ENCODE assay signal across 10 cellular contexts in genomic region chr6:4906293-4906941, GRCh38.
A peak's percentile ranks its signal among the peaks of the same experiment; 100 is the strongest.
DNase-seq lines count a peak whose midpoint lies in the region; ATAC-seq and TF ChIP-seq lines count a peak whose summit lies in the region.
"Had no signal": no experiment of that assay in that cellular context is flagged by ENCODE, and none has a peak within 500 bp of the region (broad histone marks: within the 10 kb centered on the region; RNA-seq: fewer than 3 reads in every experiment).

No MANE protein-coding gene starts in this region.

- DNase-seq in activated CD4-positive, alpha-beta T cell treated with anti-CD3 and anti-CD28 coated beads, Interleukin-2, amount 10 ng/mL, durations not matched to agents 24 days and 14 days = no peak
- no peak for DNase-seq in activated CD4-positive, alpha-beta T cell treated with anti-CD3 and anti-CD28 coated beads for 48 hours
- no peak for DNase-seq in colonic mucosa
- DNase-seq in stimulated activated naive B cell treated with anti-CD40 and anti-IgM and Interleukin-4, amounts not matched to agents 10 μg/mL and 1 μg/mL and 100 μg/mL, for 72 hours = no peak
- no peak for DNase-seq in NCI-H187 (lab: John Stamatoyannopoulos, UW)
- DNase-seq in SHP77 (lab: John Stamatoyannopoulos, UW) = no peak
- no peak for DNase-seq in NCI-H1417 treated with DMSO at 0.1 percent for 48 hours (lab: John Stamatoyannopoulos, UW)

- peak overlapping the region in 1 of 2 donors; percentile 71 for H3K9ac ChIP-seq in colonic mucosa (ENCODE audit: low read depth in 2 of 2, low read length in 2 of 2)

- H3K9me3 ChIP-seq in colonic mucosa = no peaks in the 10 kb centered on the region
- H3K9me3 ChIP-seq: A549, tibial nerve had no signal

- peak overlapping the region; percentile 69 for H3K27ac Mint-ChIP-seq in activated CD4-positive, alpha-beta T cell treated with anti-CD3 and anti-CD28 coated beads, Interleukin-2, amount 10 ng/mL, durations not matched to agents 24 days and 14 days
- peak overlapping the region; percentile 49 for H3K27ac Mint-ChIP-seq in stimulated activated naive B cell treated with anti-CD40 and anti-IgM and Interleukin-4, amounts not matched to agents 10 μg/mL and 1 μg/mL and 100 μg/mL, for 72 hours

- no peak overlapping the region for H3K4me3 ChIP-seq in colonic mucosa
- H3K4me3 ChIP-seq: A549, tibial nerve had no signal

- peak overlapping the region; percentile 54 for H3K27ac ChIP-seq in colonic mucosa
- H3K27ac ChIP-seq: tibial nerve had no signal

- no peaks in the 10 kb centered on the region for H3K36me3 ChIP-seq in colonic mucosa

- peaks cover 20% of the 10 kb centered on the region for H3K4me1 ChIP-seq in colonic mucosa

- no peak for TF ChIP-seq CTCF in colonic mucosa (IDR thresholded peaks at IDR 0.05)

- ATAC-seq in HG03139 (IDR thresholded peaks at IDR 0.05; ENCODE audit: unreplicated experiment) = peak; percentile 41
- peak in 1 of 2 donors; percentile 41 for ATAC-seq in stimulated activated naive B cell treated with anti-CD40 and anti-IgM and Interleukin-4, amounts not matched to agents 10 μg/mL and 1 μg/mL and 100 μg/mL, for 72 hours (replicated peaks)
- ATAC-seq: A549 had no signal

- intact Hi-C loops in activated CD4-positive, alpha-beta T cell treated with anti-CD3 and anti-CD28 coated beads, Interleukin-2, amount 10 ng/mL, durations not matched to agents 24 days and 14 days (cut with micrococcal nuclease) = no loop called here
- intact Hi-C loops in colonic mucosa (cut with DNase I) = no loop called here

- no peaks in the 10 kb centered on the region for H3K27me3 ChIP-seq in colonic mucosa
- H3K27me3 ChIP-seq: tibial nerve had no signal

- no peaks in the 10 kb centered on the region for H3K9me3 Mint-ChIP-seq in activated CD4-positive, alpha-beta T cell treated with anti-CD3 and anti-CD28 coated beads, Interleukin-2, amount 10 ng/mL, durations not matched to agents 24 days and 14 days
- no peaks in the 10 kb centered on the region for H3K9me3 Mint-ChIP-seq in stimulated activated naive B cell treated with anti-CD40 and anti-IgM and Interleukin-4, amounts not matched to agents 10 μg/mL and 1 μg/mL and 100 μg/mL, for 72 hours

- no peaks in the 10 kb centered on the region for H3K27me3 Mint-ChIP-seq in activated CD4-positive, alpha-beta T cell treated with anti-CD3 and anti-CD28 coated beads, Interleukin-2, amount 10 ng/mL, durations not matched to agents 24 days and 14 days
- no peaks in the 10 kb centered on the region for H3K27me3 Mint-ChIP-seq in stimulated activated naive B cell treated with anti-CD40 and anti-IgM and Interleukin-4, amounts not matched to agents 10 μg/mL and 1 μg/mL and 100 μg/mL, for 72 hours

- H3K4me3 Mint-ChIP-seq in activated CD4-positive, alpha-beta T cell treated with anti-CD3 and anti-CD28 coated beads, Interleukin-2, amount 10 ng/mL, durations not matched to agents 24 days and 14 days = peak overlapping the region; percentile 66
- peak overlapping the region; percentile 62 to 63 for H3K4me3 Mint-ChIP-seq in stimulated activated naive B cell treated with anti-CD40 and anti-IgM and Interleukin-4, amounts not matched to agents 10 μg/mL and 1 μg/mL and 100 μg/mL, for 72 hours

- H3K4me1 Mint-ChIP-seq in activated CD4-positive, alpha-beta T cell treated with anti-CD3 and anti-CD28 coated beads, Interleukin-2, amount 10 ng/mL, durations not matched to agents 24 days and 14 days = peaks cover 35% of the 10 kb centered on the region
- peaks cover 41 to 68% of the 10 kb centered on the region in 2 donors for H3K4me1 Mint-ChIP-seq in stimulated activated naive B cell treated with anti-CD40 and anti-IgM and Interleukin-4, amounts not matched to agents 10 μg/mL and 1 μg/mL and 100 μg/mL, for 72 hours

- peaks cover 10% of the 10 kb centered on the region for H3K36me3 Mint-ChIP-seq in activated CD4-positive, alpha-beta T cell treated with anti-CD3 and anti-CD28 coated beads, Interleukin-2, amount 10 ng/mL, durations not matched to agents 24 days and 14 days (ENCODE audit: low read depth)
- H3K36me3 Mint-ChIP-seq in stimulated activated naive B cell treated with anti-CD40 and anti-IgM and Interleukin-4, amounts not matched to agents 10 μg/mL and 1 μg/mL and 100 μg/mL, for 72 hours = peaks cover 15 to 33% of the 10 kb centered on the region in 2 donors
